In the genomic region with DNA sequence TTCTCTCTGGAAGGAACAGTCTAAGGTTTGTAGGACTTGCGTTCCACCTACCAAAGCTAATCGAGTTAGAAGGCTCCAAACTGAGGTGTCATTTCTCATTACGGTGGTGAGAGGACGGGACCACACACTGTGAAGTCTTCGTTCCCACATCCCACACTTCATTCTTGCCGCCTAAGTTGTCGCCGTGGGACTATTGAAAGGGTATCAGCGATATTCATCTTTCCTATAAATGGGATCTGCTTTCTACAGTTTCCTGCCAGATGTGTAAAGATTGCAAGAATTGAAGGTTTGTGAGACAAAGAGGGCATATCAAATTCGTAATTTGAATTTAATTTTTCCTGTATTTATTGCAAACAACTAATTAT, we compare ENCODE assay signal across 1 cellular context.
TF ChIP-seq lines count a peak whose summit lies in the region.

No MANE protein-coding gene starts in this region.

TF ChIP-seq in K562, 482 proteins besides CTCF, POLR2A, EP300 and RAD21 (continued from another document):
- TF ChIP-seq E2F1 (CRISPR knock-in tag; IDR thresholded peaks at IDR 0.05) (no peak), PTBP1 (IDR thresholded peaks at IDR 0.05; ENCODE audit: low read depth, low read length) (no peak), ZNF316 (IDR thresholded peaks at IDR 0.05) (no peak), ZNF224 (CRISPR knock-in tag; IDR thresholded peaks at IDR 0.05) (peak; percentile 7; the same call in 1 of the 2 replicates), PCBP1 (IDR thresholded peaks at IDR 0.05; ENCODE audit: low read depth, low read length, poor library complexity, severe bottlenecking) (no peak), MTA1 (IDR thresholded peaks at IDR 0.05; ENCODE audit: borderline replicate concordance) (no peak), PHB2 (IDR thresholded peaks at IDR 0.05; ENCODE audit: low read depth) (no peak), ILF3 (IDR thresholded peaks at IDR 0.05; ENCODE audit: borderline replicate concordance) (no peak), HNRNPLL (IDR thresholded peaks at IDR 0.05; ENCODE audit: low read depth, low read length, poor library complexity, severe bottlenecking) (no peak), CEBPB (tag; IDR thresholded peaks at IDR 0.05) (no peak), ZBTB11 (CRISPR knock-in tag; IDR thresholded peaks at IDR 0.05) (peak in 1 of 3 experiments; percentile 52; a peak in 3 of 6 replicates), MED1 (CRISPR knock-in tag; IDR thresholded peaks at IDR 0.05; ENCODE audit: borderline replicate concordance) (no peak), CCNT2 (IDR thresholded peaks at IDR 0.05; ENCODE audit: borderline replicate concordance, extremely low read depth, insufficient read length, low read depth, low read length) (no peak)
- TF ChIP-seq, protein P1, sequence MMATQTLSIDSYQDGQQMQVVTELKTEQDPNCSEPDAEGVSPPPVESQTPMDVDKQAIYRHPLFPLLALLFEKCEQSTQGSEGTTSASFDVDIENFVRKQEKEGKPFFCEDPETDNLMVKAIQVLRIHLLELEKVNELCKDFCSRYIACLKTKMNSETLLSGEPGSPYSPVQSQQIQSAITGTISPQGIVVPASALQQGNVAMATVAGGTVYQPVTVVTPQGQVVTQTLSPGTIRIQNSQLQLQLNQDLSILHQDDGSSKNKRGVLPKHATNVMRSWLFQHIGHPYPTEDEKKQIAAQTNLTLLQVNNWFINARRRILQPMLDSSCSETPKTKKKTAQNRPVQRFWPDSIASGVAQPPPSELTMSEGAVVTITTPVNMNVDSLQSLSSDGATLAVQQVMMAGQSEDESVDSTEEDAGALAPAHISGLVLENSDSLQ (IDR thresholded peaks at IDR 0.05), result no peak
- TF ChIP-seq, protein P2, sequence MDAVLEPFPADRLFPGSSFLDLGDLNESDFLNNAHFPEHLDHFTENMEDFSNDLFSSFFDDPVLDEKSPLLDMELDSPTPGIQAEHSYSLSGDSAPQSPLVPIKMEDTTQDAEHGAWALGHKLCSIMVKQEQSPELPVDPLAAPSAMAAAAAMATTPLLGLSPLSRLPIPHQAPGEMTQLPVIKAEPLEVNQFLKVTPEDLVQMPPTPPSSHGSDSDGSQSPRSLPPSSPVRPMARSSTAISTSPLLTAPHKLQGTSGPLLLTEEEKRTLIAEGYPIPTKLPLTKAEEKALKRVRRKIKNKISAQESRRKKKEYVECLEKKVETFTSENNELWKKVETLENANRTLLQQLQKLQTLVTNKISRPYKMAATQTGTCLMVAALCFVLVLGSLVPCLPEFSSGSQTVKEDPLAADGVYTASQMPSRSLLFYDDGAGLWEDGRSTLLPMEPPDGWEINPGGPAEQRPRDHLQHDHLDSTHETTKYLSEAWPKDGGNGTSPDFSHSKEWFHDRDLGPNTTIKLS (IDR thresholded peaks at IDR 0.05; ENCODE audit: borderline replicate concordance, low read depth), result no peak
- TF ChIP-seq, protein P3, sequence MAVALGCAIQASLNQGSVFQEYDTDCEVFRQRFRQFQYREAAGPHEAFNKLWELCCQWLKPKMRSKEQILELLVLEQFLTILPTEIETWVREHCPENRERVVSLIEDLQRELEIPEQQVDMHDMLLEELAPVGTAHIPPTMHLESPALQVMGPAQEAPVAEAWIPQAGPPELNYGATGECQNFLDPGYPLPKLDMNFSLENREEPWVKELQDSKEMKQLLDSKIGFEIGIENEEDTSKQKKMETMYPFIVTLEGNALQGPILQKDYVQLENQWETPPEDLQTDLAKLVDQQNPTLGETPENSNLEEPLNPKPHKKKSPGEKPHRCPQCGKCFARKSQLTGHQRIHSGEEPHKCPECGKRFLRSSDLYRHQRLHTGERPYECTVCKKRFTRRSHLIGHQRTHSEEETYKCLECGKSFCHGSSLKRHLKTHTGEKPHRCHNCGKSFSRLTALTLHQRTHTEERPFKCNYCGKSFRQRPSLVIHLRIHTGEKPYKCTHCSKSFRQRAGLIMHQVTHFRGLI (CRISPR knock-in tag; IDR thresholded peaks at IDR 0.05), result no peak
TF ChIP-seq in K562: peak in this region for 36.
